ENCODE assay signal across 8 cellular contexts in genomic region chr3:152524198-152525140, GRCh38.
A peak's percentile ranks its signal among the peaks of the same experiment; 100 is the strongest.
DNase-seq lines count a peak whose midpoint lies in the region; ATAC-seq and TF ChIP-seq lines count a peak whose summit lies in the region.

No MANE protein-coding gene starts in this region.

- no peaks in the 10 kb centered on the region for H3K9me3 ChIP-seq in Loucy (ENCODE audit: insufficient read depth, low read depth, low read length)
- no peaks in the 10 kb centered on the region for H3K9me3 ChIP-seq in SK-N-SH

- H3K9me3 Mint-ChIP-seq in naive B cell, result peaks cover 0 to 6% (median 0%) of the 10 kb centered on the region in 7 donors
- H3K9me3 Mint-ChIP-seq in activated T-helper 17 cell treated with anti-CD3 and anti-CD28 coated beads, Interleukin-2, amount 50 U/mL, for 72 hours, result no peaks in the 10 kb centered on the region

- H2AFZ ChIP-seq in Loucy (ENCODE audit: low read length) (no peak overlapping the region), SK-N-SH (ENCODE audit: low read depth) (no peak overlapping the region)

- peaks cover 0 to 21% (median 15%) of the 10 kb centered on the region in 3 donors for H3K4me1 Mint-ChIP-seq in naive B cell
- H3K4me1 Mint-ChIP-seq in activated T-helper 17 cell treated with anti-CD3 and anti-CD28 coated beads, Interleukin-2, amount 50 U/mL, for 72 hours, result no peaks in the 10 kb centered on the region

- H3K27me3 Mint-ChIP-seq in naive B cell, result no peaks in the 10 kb centered on the region
- no peaks in the 10 kb centered on the region for H3K27me3 Mint-ChIP-seq in activated T-helper 17 cell treated with anti-CD3 and anti-CD28 coated beads, Interleukin-2, amount 50 U/mL, for 72 hours

- TF ChIP-seq RAD21 in SK-N-SH (IDR thresholded peaks at IDR 0.05; ENCODE audit: low read length), result peak; percentile 71

- no peaks in the 10 kb centered on the region for H3K36me3 Mint-ChIP-seq in naive B cell
- H3K36me3 Mint-ChIP-seq in activated T-helper 17 cell treated with anti-CD3 and anti-CD28 coated beads, Interleukin-2, amount 50 U/mL, for 72 hours (ENCODE audit: low read depth), result no peaks in the 10 kb centered on the region

- no peaks in the 10 kb centered on the region for H3K4me1 ChIP-seq in Loucy (ENCODE audit: insufficient read depth, low read length, poor library complexity, severe bottlenecking)
- no peaks in the 10 kb centered on the region for H3K4me1 ChIP-seq in SK-N-SH (ENCODE audit: control insufficient read depth in 1 of 2, insufficient read depth in 2 of 2, low read depth in 1 of 2, low read length in 1 of 2)

- H4K20me1 ChIP-seq in Loucy (ENCODE audit: insufficient read depth, low read length, poor library complexity, severe bottlenecking), result no peaks in the 10 kb centered on the region
- no peaks in the 10 kb centered on the region for H4K20me1 ChIP-seq in SK-N-SH (ENCODE audit: insufficient read depth)

- POLR2A ChIA-PET in SK-N-SH (lab: Yijun Ruan, JAX), result no interaction called here

- H3K27ac ChIP-seq in SK-N-SH (ENCODE audit: low read depth in 2 of 2, low read length in 1 of 2), result no peak overlapping the region

- H3F3A ChIP-seq in Loucy (ENCODE audit: low read depth) (no peaks in the 10 kb centered on the region), SK-N-SH (replicated peaks; ENCODE audit: insufficient read depth) (no peaks in the 10 kb centered on the region)

- H3K79me2 ChIP-seq in Loucy (ENCODE audit: insufficient read depth, low read length) (no peaks in the 10 kb centered on the region), SK-N-SH (ENCODE audit: insufficient read depth) (no peaks in the 10 kb centered on the region)

- DNase-seq in activated CD4-positive, alpha-beta T cell treated with anti-CD3 and anti-CD28 coated beads for 24 hours (ENCODE audit: low read depth in 2 of 2), result peak; percentile 6 to 29
- no peak for DNase-seq in activated CD4-positive, alpha-beta T cell treated with anti-CD3 and anti-CD28 coated beads for 1 hour
- peak; percentile 21 for DNase-seq in SK-N-SH
- DNase-seq in dermis microvascular lymphatic vessel endothelial cell (ENCODE audit: low read depth in 2 of 2), result peak; percentile 54 to 67
- DNase-seq in naive B cell, result peak; percentile 46

- H3K4me3 ChIP-seq in Loucy (ENCODE audit: low read length, poor library complexity, severe bottlenecking) (no peak overlapping the region), SK-N-SH (ENCODE audit: low read depth in 2 of 2, low read length in 1 of 2) (no peak overlapping the region; a peak in 1 of 4 replicates)

- CTCF ChIA-PET in SK-N-SH (lab: Yijun Ruan, JAX), result interaction anchor here (0.6 to 2.1 kb wide), 27 partner anchors 9 to 479 kb away, joined by 3 to 13 read pairs (median 4); no protein-coding TSS in a partner anchor

- H3K9me2 ChIP-seq in Loucy (replicated peaks; ENCODE audit: low read depth, low read length), result no peaks in the 10 kb centered on the region
- H3K9me2 ChIP-seq in SK-N-SH, result no peaks in the 10 kb centered on the region

- peak; percentile 92 for TF ChIP-seq CTCF in Loucy (conservative IDR thresholded peaks at IDR 0.05; ENCODE audit: low read length)
- TF ChIP-seq CTCF in SK-N-SH (IDR thresholded peaks at IDR 0.05), result peak; percentile 96

- no peak for TF ChIP-seq EP300 in SK-N-SH (IDR thresholded peaks at IDR 0.05; ENCODE audit: borderline replicate concordance in 1 of 2, low read depth in 1 of 2, low read length in 1 of 2)

- H3K4me3 Mint-ChIP-seq in naive B cell, result no peak overlapping the region
- no peak overlapping the region for H3K4me3 Mint-ChIP-seq in activated T-helper 17 cell treated with anti-CD3 and anti-CD28 coated beads, Interleukin-2, amount 50 U/mL, for 72 hours

- H3K36me3 ChIP-seq in Loucy (ENCODE audit: insufficient read depth, low read length) (no peaks in the 10 kb centered on the region), SK-N-SH (replicated peaks in 1 of 2; ENCODE audit: control insufficient read depth in 1 of 2, insufficient read depth in 2 of 2, low read length in 1 of 2) (no peaks in the 10 kb centered on the region)

- ATAC-seq in GM21526 (IDR thresholded peaks at IDR 0.05; ENCODE audit: low FRiP score, unreplicated experiment) (peak; percentile 60), naive B cell (ENCODE audit: low read depth in 2 of 2) (peak in 1 of 2 donors; percentile 55)
- ATAC-seq in activated T-helper 17 cell treated with anti-CD3 and anti-CD28 coated beads, Interleukin-2, amount 50 U/mL, for 72 hours (replicated peaks), result no peak

- H3K27ac Mint-ChIP-seq in naive B cell, result no peak overlapping the region
- H3K27ac Mint-ChIP-seq in activated T-helper 17 cell treated with anti-CD3 and anti-CD28 coated beads, Interleukin-2, amount 50 U/mL, for 72 hours, result no peak overlapping the region

- 50% methylated on average over 3 of the region's 3 CpGs for WGBS in SK-N-SH (ENCODE audit: low lambda C conversion rate)

- H3K9ac ChIP-seq in Loucy (ENCODE audit: low read depth, low read length, poor library complexity, severe bottlenecking) (no peak overlapping the region), SK-N-SH (no peak overlapping the region)

- H3K27me3 ChIP-seq in Loucy (ENCODE audit: insufficient read depth, low read length, poor library complexity, severe bottlenecking), result no peaks in the 10 kb centered on the region
- H3K27me3 ChIP-seq in SK-N-SH (ENCODE audit: insufficient read depth), result no peaks in the 10 kb centered on the region

- H3K4me2 ChIP-seq in Loucy (ENCODE audit: low read depth, low read length, poor library complexity, severe bottlenecking), result no peak overlapping the region
- H3K4me2 ChIP-seq in SK-N-SH, result no peak overlapping the region

TF ChIP-seq in SK-N-SH, 30 proteins besides CTCF, POLR2A, EP300 and RAD21:
- TF ChIP-seq USF2 (IDR thresholded peaks at IDR 0.05; ENCODE audit: borderline replicate concordance, low read depth, low read length) (no peak), CHD2 (IDR thresholded peaks at IDR 0.05; ENCODE audit: low read length, partially characterized antibody) (peak; percentile 15), SMC3 (IDR thresholded peaks at IDR 0.05; ENCODE audit: low read depth, low read length) (peak; percentile 44), GATA2 (CRISPR knock-in tag; IDR thresholded peaks at IDR 0.05) (no peak)
